In the genomic region with DNA sequence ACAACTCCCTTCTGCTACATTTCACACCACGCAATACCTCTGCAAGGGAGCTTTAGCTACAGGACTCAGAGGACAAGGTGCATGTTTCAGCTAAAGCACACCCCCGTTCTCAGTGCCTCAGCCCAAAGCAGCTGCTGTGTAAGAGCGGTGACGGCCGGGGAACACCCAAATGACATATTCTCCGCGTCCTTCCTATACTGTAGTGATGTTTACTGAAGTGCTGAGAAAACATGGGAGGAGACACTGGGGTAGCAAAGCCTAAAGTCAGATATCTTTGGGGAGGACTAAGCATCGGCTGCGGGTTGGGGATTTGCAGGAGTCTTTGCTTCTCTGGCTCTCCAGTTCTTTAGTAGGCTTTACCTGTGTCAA, we compare ENCODE assay signal across 8 cellular contexts. TPM values are rescaled to one million over a fixed set of nuclear protein-coding genes. Genes with fewer than 3 reads are reported as not detected.
DNase-seq lines count a peak whose midpoint lies in the region; ATAC-seq and TF ChIP-seq lines count a peak whose summit lies in the region.

No MANE protein-coding gene starts in this region.

- H3K36me3 ChIP-seq in A673 (ENCODE audit: insufficient read depth, low read length, poor library complexity, severe bottlenecking) = no peaks in the 10 kb centered on the region
- no peaks in the 10 kb centered on the region for H3K36me3 ChIP-seq in mammary epithelial cell (ENCODE audit: insufficient read depth, low read length)
- H3K36me3 ChIP-seq in mesodermal cell (ENCODE audit: control insufficient read depth, insufficient read depth, low read length) = no peaks in the 10 kb centered on the region
- no peaks in the 10 kb centered on the region for H3K36me3 ChIP-seq in vagina

- TF ChIP-seq POLR2A in vagina (IDR thresholded peaks at IDR 0.05) = no peak

- no peaks in the 10 kb centered on the region for H3K27me3 ChIP-seq in A673 (replicated peaks; ENCODE audit: insufficient read depth, low read depth, low read length, poor library complexity)
- H3K27me3 ChIP-seq in mammary epithelial cell (ENCODE audit: insufficient read depth, low read length) = no peaks in the 10 kb centered on the region
- peaks cover 4% of the 10 kb centered on the region for H3K27me3 ChIP-seq in vagina

- DNase-seq in A673 (ENCODE audit: low spot score) (no peak), NCI-H526 treated with DMSO at 0.1 percent for 48 hours (lab: John Stamatoyannopoulos, UW) (peak; percentile 48), mammary epithelial cell (peak; percentile 48), vagina (ENCODE audit: extremely low spot score in 2 of 2) (no peak), NCI-H510A (lab: John Stamatoyannopoulos, UW) (no peak), NCI-H2227 (lab: John Stamatoyannopoulos, UW; ENCODE audit: unreplicated experiment) (no peak)

- H3K4me1 ChIP-seq in A673 (ENCODE audit: insufficient read depth, low read length, poor library complexity, severe bottlenecking) = peaks cover 7% of the 10 kb centered on the region
- peaks cover 26% of the 10 kb centered on the region for H3K4me1 ChIP-seq in mammary epithelial cell (ENCODE audit: insufficient read depth, low read length)
- H3K4me1 ChIP-seq in mesodermal cell (ENCODE audit: control insufficient read depth, insufficient read depth, low read length, poor library complexity, severe bottlenecking) = peaks cover 5% of the 10 kb centered on the region
- peaks cover 36% of the 10 kb centered on the region for H3K4me1 ChIP-seq in vagina

- H3K9me3 ChIP-seq in A673 (ENCODE audit: low read depth, low read length, poor library complexity, severe bottlenecking) (no peaks in the 10 kb centered on the region), mammary epithelial cell (replicated peaks; ENCODE audit: insufficient read depth, low read length) (no peaks in the 10 kb centered on the region), mesodermal cell (ENCODE audit: control insufficient read depth, low read length) (no peaks in the 10 kb centered on the region), vagina (no peaks in the 10 kb centered on the region)

- dilution Hi-C loops in mammary epithelial cell (cut with HindIII; ENCODE audit: low sequenced_read_pairs) = no loop called here

- H3K9ac ChIP-seq in mammary epithelial cell (ENCODE audit: insufficient read depth, low read length) = peak overlapping the region; percentile 67

- TF ChIP-seq CTCF in A673 (conservative IDR thresholded peaks at IDR 0.05; ENCODE audit: low read depth, low read length) = no peak
- no peak for TF ChIP-seq CTCF in mammary epithelial cell (conservative IDR thresholded peaks at IDR 0.05 in 1 of 2, IDR thresholded peaks at IDR 0.05 in 1 of 2; ENCODE audit: extremely low read depth in 1 of 2, insufficient read depth in 1 of 2, low read depth in 1 of 2, low read length in 2 of 2)
- TF ChIP-seq CTCF in vagina (IDR thresholded peaks at IDR 0.05) = no peak

- peak overlapping the region; percentile 100 for H3K4me2 ChIP-seq in mammary epithelial cell (ENCODE audit: insufficient read depth, low read depth, low read length)

- H2AFZ ChIP-seq in mammary epithelial cell (ENCODE audit: low read depth, low read length) = peak overlapping the region; percentile 81

- H3K4me3 ChIP-seq in A673 (ENCODE audit: low read depth, low read length, poor library complexity, severe bottlenecking) = peak overlapping the region; percentile 67
- H3K4me3 ChIP-seq in mammary epithelial cell (replicated peaks in 1 of 3; ENCODE audit: insufficient read depth in 1 of 3, low read depth in 2 of 3, low read length in 3 of 3) = peak overlapping the region; percentile 82 to 93 (median 88)
- H3K4me3 ChIP-seq in mesodermal cell (ENCODE audit: extremely low read depth, insufficient read depth, low read length, poor library complexity, severe bottlenecking) = peak overlapping the region; percentile 41
- H3K4me3 ChIP-seq in vagina = peak overlapping the region; percentile 70 to 82

- CTCF ChIA-PET in A673 (lab: Charles Lee) (no interaction called here), mammary epithelial cell (lab: Charles Lee; ENCODE audit: low non-redundant PET) (interaction anchor here (0.9 kb wide), 1 partner anchor 39 kb away, joined by 4 read pairs; no protein-coding TSS in a partner anchor)

- POLR2A ChIA-PET in A673 (lab: Charles Lee; ENCODE audit: low non-redundant PET) = no interaction called here

- no peak for ATAC-seq in HG02610 (IDR thresholded peaks at IDR 0.05; ENCODE audit: unreplicated experiment)

- in situ Hi-C loops in mammary epithelial cell (cut with MboI; ENCODE audit: low sequenced_read_pairs in 2 of 2) = loop anchor here in 1 of 2 donors (5.0 kb wide), 1 partner anchor 173 kb away; no protein-coding TSS in a partner anchor

- no peaks in the 10 kb centered on the region for H4K20me1 ChIP-seq in mammary epithelial cell (ENCODE audit: insufficient read depth, low read length)

- BruUV-seq in A673 (replicated peaks; lab: Mats Ljungman, UMichigan) = no TSS peak
- BruUV-seq in mammary epithelial cell (replicated peaks; lab: Mats Ljungman, UMichigan) = no TSS peak

- peaks cover 49% of the 10 kb centered on the region for H3K79me2 ChIP-seq in mammary epithelial cell (ENCODE audit: insufficient read depth, low read length)

- 0% methylated on average over 4 of the region's 9 CpGs for whole genome bisulfite sequencing in mammary epithelial cell (ENCODE audit: low coverage, missing lambda C conversion rate)
- 6 to 13% methylated on average over 4 to 8 of the region's 9 CpGs for WGBS in mesodermal cell (ENCODE audit: insufficient coverage in 2 of 2), 2 experiments

- H3K27ac ChIP-seq in A673 (ENCODE audit: low read depth, low read length, poor library complexity, severe bottlenecking) (no peak overlapping the region), mammary epithelial cell (ENCODE audit: insufficient read depth, low read depth, low read length) (peak overlapping the region; percentile 26), mesodermal cell (ENCODE audit: low read depth, low read length, severe bottlenecking) (no peak overlapping the region), vagina (peak overlapping the region; percentile 73)

- intact Hi-C loops in A673 (cut with micrococcal nuclease; ENCODE audit: unreplicated experiment) = loop anchor here (5.0 kb wide), 1 partner anchor 277 kb away; no protein-coding TSS in a partner anchor
- intact Hi-C loops in mammary epithelial cell (cut with micrococcal nuclease) = loop anchor here (1.0 to 2.0 kb wide), 4 partner anchors 22 to 277 kb away; no protein-coding TSS in a partner anchor
- intact Hi-C loops in vagina (cut with DNase I) = no loop called here

RNA-seq across cellular contexts. Expression of a gene that starts 1.7 kb away (rescaled TPM):
- total RNA-seq in A673 (2021) (6.2 TPM in 2 replicates), mammary epithelial cell (10 to 100 TPM; 34.0 to 49.3 TPM), vagina (40.5 TPM)
- polyA plus RNA-seq in mammary epithelial cell = 5.8 TPM
- polyA minus RNA-seq in mammary epithelial cell = 39.2 TPM
- 2.5 TPM for polyA plus RNA-seq in mesodermal cell (2013, experiment 1 of 2)
- 1.9 TPM for polyA plus RNA-seq in mesodermal cell (2013, experiment 2 of 2)

Comparison
In these comparisons a context has a peak if more than half of its experiments do, and no peak if none do; other contexts are left out.
1. DNase-seq: peak in NCI-H526 treated with DMSO at 0.1 percent for 48 hours (single experiment) and mammary epithelial cell (single experiment); none in A673 (single experiment), vagina (0 of 2), NCI-H510A (single experiment) and NCI-H2227 (single experiment).
2. H3K27ac ChIP-seq: peak in mammary epithelial cell (single experiment) and vagina (single experiment); none in A673 (single experiment) and mesodermal cell (single experiment).
3. Peak in every context shown above with its lines, with median percentiles within 50 percentile points of each other: H3K4me3 ChIP-seq.